In genomic region chr22:33851240-33851639, GRCh38 we compare ENCODE assay signal across 16 cellular contexts.
DNase-seq lines count a peak whose midpoint lies in the region; FAIRE-seq and TF ChIP-seq lines count a peak whose summit lies in the region.
"Had no signal": no experiment of that assay in that cellular context is flagged by ENCODE, and none has a peak within 500 bp of the region (broad histone marks: within the 10 kb centered on the region; RNA-seq: fewer than 3 reads in every experiment).

No MANE protein-coding gene starts in this region.

- H3K36me3 ChIP-seq in mucosa of stomach (ENCODE audit: control insufficient read depth, insufficient read depth, low read length): no peaks in the 10 kb centered on the region
- H3K36me3 ChIP-seq: thoracic aorta had no signal

- DNase-seq in EH (ENCODE audit: low read depth) (peak; percentile 62), NCI-H1417 (lab: John Stamatoyannopoulos, UW) (peak in 2 of 3 experiments; percentile 16 to 55), coronary artery (ENCODE audit: low spot score) (no peak), NCI-H2029 (lab: John Stamatoyannopoulos, UW) (no peak), kidney glomerular epithelial cell (lab: John Stamatoyannopoulos, UW) (no peak), H54 (ENCODE audit: insufficient read length, low spot score) (no peak), dermis blood vessel endothelial cell (no peak)
- DNase-seq: activated CD8-positive, alpha-beta memory T cell treated with anti-CD3 and anti-CD28 coated beads, Interleukin-2, amount 50 U/mL, for 48 hours; AML-193; EL; erythroblast; NCI-H1092 treated with DMSO at 0.1 percent for 48 hours; NCI-H524; T-helper 17 cell had no signal

- TF ChIP-seq POLR2A in H54 (IDR thresholded peaks at IDR 0.05; ENCODE audit: low read depth, low read length): no peak

- peaks cover 36% of the 10 kb centered on the region for H3K4me1 ChIP-seq in mucosa of stomach (ENCODE audit: control insufficient read depth, insufficient read depth, low read length)

- no peak for TF ChIP-seq CTCF in coronary artery (IDR thresholded peaks at IDR 0.05)

- H3K9me3 ChIP-seq in mucosa of stomach (ENCODE audit: control insufficient read depth, low read length): no peaks in the 10 kb centered on the region
- H3K9me3 ChIP-seq: thoracic aorta had no signal

- no peaks in the 10 kb centered on the region for H3K27me3 ChIP-seq in mucosa of stomach (ENCODE audit: control insufficient read depth, insufficient read depth, low read length)

- H3K4me3 ChIP-seq in coronary artery: peak overlapping the region; percentile 0
- no peak overlapping the region for H3K4me3 ChIP-seq in mucosa of stomach (ENCODE audit: low read length)
- H3K4me3 ChIP-seq: thoracic aorta had no signal

- FAIRE-seq in H54 (lab: Jason Lieb, UNC): no peak

- peak overlapping the region; percentile 30 for H3K9ac ChIP-seq in mucosa of stomach (ENCODE audit: low read length)

- H3K27ac ChIP-seq in coronary artery: peak overlapping the region in 1 of 2 donors; percentile 8
- H3K27ac ChIP-seq: thoracic aorta had no signal

Comparison
In these comparisons a context has a peak if more than half of its experiments do, and no peak if none do; other contexts are left out.
1. DNase-seq: peak in EH (single experiment) and NCI-H1417 (2 of 3); none in coronary artery (single experiment), NCI-H2029 (single experiment), kidney glomerular epithelial cell (single experiment), H54 (single experiment) and dermis blood vessel endothelial cell (single experiment).